ENCODE assay signal across 8 cellular contexts in the genomic region with DNA sequence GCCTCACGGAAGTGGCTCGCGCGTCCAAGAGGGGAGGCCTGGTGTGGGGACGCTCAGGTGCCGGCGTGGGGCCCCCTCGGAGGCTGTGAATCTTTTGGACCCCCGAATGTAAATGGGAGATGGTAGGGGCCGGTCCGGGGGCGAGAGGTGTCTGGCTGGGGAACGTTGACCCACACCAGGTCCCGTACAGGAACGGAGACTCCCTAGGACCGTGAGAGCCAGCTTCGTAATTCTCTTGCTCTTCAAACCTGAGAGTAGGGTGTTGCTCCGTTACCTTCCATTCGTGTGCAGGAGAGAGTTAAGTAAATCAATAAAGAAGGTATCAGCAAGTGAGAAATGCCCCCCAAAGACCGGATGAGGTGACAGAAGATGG. TPM values are rescaled to one million over a fixed set of nuclear protein-coding genes. Genes with fewer than 3 reads are reported as not detected.
DNase-seq lines count a peak whose midpoint lies in the region; ATAC-seq and TF ChIP-seq lines count a peak whose summit lies in the region.

No MANE protein-coding gene starts in this region.

- H3K36me3 ChIP-seq in iPS-18a (ENCODE audit: control insufficient read depth, low read depth, low read length) = no peaks in the 10 kb centered on the region

- H3K9me3 ChIP-seq in iPS-18a (ENCODE audit: control insufficient read depth, low read depth, low read length) = no peaks in the 10 kb centered on the region

- peaks cover 66% of the 10 kb centered on the region for H3K4me1 Mint-ChIP-seq in activated naive CD8-positive, alpha-beta T cell treated with anti-CD3 and anti-CD28 coated beads for 36 hours

- peak overlapping the region; percentile 97 for H3K9ac ChIP-seq in iPS-18a (ENCODE audit: low read length)

- no peak for TF ChIP-seq CTCF in AG10803 (conservative IDR thresholded peaks at IDR 0.05; ENCODE audit: low read length)

- peak overlapping the region; percentile 99 for H3K27ac ChIP-seq in iPS-18a (ENCODE audit: low read length)
- peak overlapping the region; percentile 86 for H3K27ac ChIP-seq in substantia nigra (ENCODE audit: low read depth, low read length, poor library complexity, severe bottlenecking)

- H3K4me3 Mint-ChIP-seq in activated naive CD8-positive, alpha-beta T cell treated with anti-CD3 and anti-CD28 coated beads for 36 hours = peak overlapping the region; percentile 83

- peak overlapping the region; percentile 98 for H3K4me3 ChIP-seq in AG10803 (ENCODE audit: low read length)
- H3K4me3 ChIP-seq in iPS-18a (ENCODE audit: low read length) = peak overlapping the region; percentile 91

- peaks cover 3% of the 10 kb centered on the region for H3K9me3 Mint-ChIP-seq in activated naive CD8-positive, alpha-beta T cell treated with anti-CD3 and anti-CD28 coated beads for 36 hours

- H3K27me3 ChIP-seq in iPS-18a (ENCODE audit: control insufficient read depth, insufficient read depth, low read length) = no peaks in the 10 kb centered on the region

- ATAC-seq in HG02840 (IDR thresholded peaks at IDR 0.05; ENCODE audit: low FRiP score, unreplicated experiment) = peak; percentile 5

- peaks cover 7% of the 10 kb centered on the region for H3K4me1 ChIP-seq in iPS-18a (ENCODE audit: control insufficient read depth, low read depth, low read length)

- peak overlapping the region; percentile 91 for H3K27ac Mint-ChIP-seq in activated naive CD8-positive, alpha-beta T cell treated with anti-CD3 and anti-CD28 coated beads for 36 hours

- H3K36me3 Mint-ChIP-seq in activated naive CD8-positive, alpha-beta T cell treated with anti-CD3 and anti-CD28 coated beads for 36 hours = peaks cover 39% of the 10 kb centered on the region

- H3K27me3 Mint-ChIP-seq in activated naive CD8-positive, alpha-beta T cell treated with anti-CD3 and anti-CD28 coated beads for 36 hours = no peaks in the 10 kb centered on the region

- DNase-seq in AG10803 (ENCODE audit: low read depth) (no peak), substantia nigra (lab: John Stamatoyannopoulos, UW) (peak in 3 of 49 donors; percentile 39 to 64 (median 59)), SW 1271 (lab: John Stamatoyannopoulos, UW) (no peak), NCI-H1694 (lab: John Stamatoyannopoulos, UW) (no peak), NCI-H146 treated with DMSO at 0.1 percent for 48 hours (lab: John Stamatoyannopoulos, UW; ENCODE audit: unreplicated experiment) (no peak)
- DNase-seq in activated naive CD8-positive, alpha-beta T cell treated with anti-CD3 and anti-CD28 coated beads for 36 hours = no peak

RNA-seq across cellular contexts. Expression of gene LYRM1, which starts 0.5 kb away (rescaled TPM):
- 10 to 100 TPM; 22.8 to 25.0 TPM for total RNA-seq in activated naive CD8-positive, alpha-beta T cell treated with anti-CD3 and anti-CD28 coated beads for 36 hours

RNA-seq across cellular contexts. Expression of gene DCUN1D3, which starts 0.9 kb away (rescaled TPM):
- total RNA-seq in activated naive CD8-positive, alpha-beta T cell treated with anti-CD3 and anti-CD28 coated beads for 36 hours = 1 to 10 TPM; 7.7 to 8.2 TPM
